8 cellular contexts compared by ENCODE assay signal in genomic region chr7:88927-89921, GRCh38.
DNase-seq lines count a peak whose midpoint lies in the region; ATAC-seq, FAIRE-seq and TF ChIP-seq lines count a peak whose summit lies in the region.

No MANE protein-coding gene starts in this region.

- no peak for TF ChIP-seq RAD21 in A549 (conservative IDR thresholded peaks at IDR 0.05 in 1 of 2, IDR thresholded peaks at IDR 0.05 in 1 of 2)

- H3K4me3 Mint-ChIP-seq in MCF 10A (ENCODE audit: unreplicated experiment) = peak overlapping the region; percentile 34

- intact Hi-C loops in MCF 10A (cut with micrococcal nuclease) = no loop called here

- no TSS peak for BruUV-seq in MCF 10A (replicated peaks; lab: Mats Ljungman, UMichigan)

- no peaks in the 10 kb centered on the region for H3K9me3 Mint-ChIP-seq in MCF 10A (ENCODE audit: unreplicated experiment)

- no peaks in the 10 kb centered on the region for H3K9me3 ChIP-seq in A549
- no peaks in the 10 kb centered on the region for H3K9me3 ChIP-seq in lung (ENCODE audit: control insufficient read depth in 2 of 2, insufficient read depth in 1 of 2, low read length in 1 of 2)

- peaks cover 38% of the 10 kb centered on the region for H3K4me1 Mint-ChIP-seq in MCF 10A (ENCODE audit: insufficient read depth, unreplicated experiment)

- H3K4me3 ChIP-seq in A549 = no peak overlapping the region
- H3K4me3 ChIP-seq in lung = no peak overlapping the region

- no peaks in the 10 kb centered on the region for H3K27me3 ChIP-seq in lung (ENCODE audit: control insufficient read depth, insufficient read depth)

- H3K36me3 ChIP-seq in lung (ENCODE audit: control insufficient read depth in 2 of 2, insufficient read depth in 2 of 2, low read length in 2 of 2) = no peaks in the 10 kb centered on the region

- H3K4me1 ChIP-seq in A549 = peaks cover 9% of the 10 kb centered on the region; the same call in 2 of the 3 replicates
- H3K4me1 ChIP-seq in lung (ENCODE audit: control insufficient read depth in 2 of 2, insufficient read depth in 2 of 2, low read length in 2 of 2) = peaks cover 0 to 8% of the 10 kb centered on the region in 2 donors

- H3K27me3 Mint-ChIP-seq in MCF 10A (ENCODE audit: insufficient read depth, unreplicated experiment) = no peaks in the 10 kb centered on the region

- H3K27ac ChIP-seq in A549 = peak overlapping the region in 1 of 2 experiments; percentile 62; a peak in 3 of 6 replicates
- H3K27ac ChIP-seq in lung (ENCODE audit: low read depth in 1 of 2, low read length in 1 of 2) = peak overlapping the region in 1 of 2 donors; percentile 35

- no peak for FAIRE-seq in A549 (lab: Jason Lieb, UNC)
- peak; percentile 100 for FAIRE-seq in HTR-8/SVneo (lab: Jason Lieb, UNC)

- POLR2A ChIA-PET in A549 (lab: Yijun Ruan, JAX) (no interaction called here), MCF 10A (lab: Yijun Ruan, JAX) (interaction anchor here (0.7 to 1.5 kb wide), 3 partner anchors 62 to 103 kb away, joined by 3 to 11 read pairs (median 4); partner anchors contain the start of gene FAM20C)

- DNase-seq in A549 (ENCODE audit: low read depth in 1 of 2, low spot score in 1 of 2) = no peak
- DNase-seq in HTR-8/SVneo (ENCODE audit: insufficient read length, low spot score) = peak; percentile 95
- peak; percentile 93 for DNase-seq in MCF 10A (ENCODE audit: unreplicated experiment)
- DNase-seq in lung (ENCODE audit: low spot score) = peak; percentile 31
- no peak for DNase-seq in GM20000 (ENCODE audit: low spot score)
- no peak for DNase-seq in 8988T
- no peak for DNase-seq in NCI-H1048 (lab: John Stamatoyannopoulos, UW)

- no peaks in the 10 kb centered on the region for H3K36me3 Mint-ChIP-seq in MCF 10A (ENCODE audit: insufficient read depth, unreplicated experiment)

- TF ChIP-seq EP300 in A549 (IDR thresholded peaks at IDR 0.05) = no peak

- H3K4me2 ChIP-seq in A549 = no peak overlapping the region; the same call in 2 of the 3 replicates

- no peak for TF ChIP-seq POLR2A in A549 (IDR thresholded peaks at IDR 0.05; ENCODE audit: low read length)

- CTCF ChIA-PET in A549 (lab: Yijun Ruan, JAX) (interaction anchor here (0.6 to 2.2 kb wide), 2 partner anchors 25 to 231 kb away, joined by 3 to 5 read pairs; no protein-coding TSS in a partner anchor), MCF 10A (lab: Yijun Ruan, JAX) (no interaction called here)

- TF ChIP-seq CTCF in A549 (IDR thresholded peaks at IDR 0.05) (no peak), MCF 10A (IDR thresholded peaks at IDR 0.05; ENCODE audit: unreplicated experiment) (no peak), lung (IDR thresholded peaks at IDR 0.05; ENCODE audit: control extremely low read depth, extremely low read depth) (no peak), GM20000 (IDR thresholded peaks at IDR 0.05; ENCODE audit: extremely low read depth, missing control alignments) (no peak)

- ATAC-seq in A549 = peak; percentile 21 to 49; a peak in 4 of 6 replicates
- peak; percentile 30 for ATAC-seq in lung (ENCODE audit: insufficient read depth, low FRiP score)
- no peak for ATAC-seq in HG02678 (IDR thresholded peaks at IDR 0.05; ENCODE audit: unreplicated experiment)

- WGBS in A549 (ENCODE audit: missing lambda C conversion rate) = 65% methylated on average over 12 of the region's 13 CpGs
- 81 to 84% methylated on average over 13 of the region's 13 CpGs for WGBS in lung, 2 donors

- H3K27ac Mint-ChIP-seq in MCF 10A (ENCODE audit: low read depth, unreplicated experiment) = peak overlapping the region; percentile 68

TF ChIP-seq in A549, 52 proteins besides CTCF, POLR2A, EP300 and RAD21:
- no peak for TF ChIP-seq SMC3 (IDR thresholded peaks at IDR 0.05)

Comparison
In these comparisons a context has a peak if more than half of its experiments do, and no peak if none do; other contexts are left out.
1. DNase-seq: peak in HTR-8/SVneo (single experiment), MCF 10A (single experiment) and lung (single experiment); none in A549 (0 of 2), GM20000 (single experiment), 8988T (single experiment) and NCI-H1048 (single experiment).